ENCODE assay signal across 1 cellular context in the genomic region with DNA sequence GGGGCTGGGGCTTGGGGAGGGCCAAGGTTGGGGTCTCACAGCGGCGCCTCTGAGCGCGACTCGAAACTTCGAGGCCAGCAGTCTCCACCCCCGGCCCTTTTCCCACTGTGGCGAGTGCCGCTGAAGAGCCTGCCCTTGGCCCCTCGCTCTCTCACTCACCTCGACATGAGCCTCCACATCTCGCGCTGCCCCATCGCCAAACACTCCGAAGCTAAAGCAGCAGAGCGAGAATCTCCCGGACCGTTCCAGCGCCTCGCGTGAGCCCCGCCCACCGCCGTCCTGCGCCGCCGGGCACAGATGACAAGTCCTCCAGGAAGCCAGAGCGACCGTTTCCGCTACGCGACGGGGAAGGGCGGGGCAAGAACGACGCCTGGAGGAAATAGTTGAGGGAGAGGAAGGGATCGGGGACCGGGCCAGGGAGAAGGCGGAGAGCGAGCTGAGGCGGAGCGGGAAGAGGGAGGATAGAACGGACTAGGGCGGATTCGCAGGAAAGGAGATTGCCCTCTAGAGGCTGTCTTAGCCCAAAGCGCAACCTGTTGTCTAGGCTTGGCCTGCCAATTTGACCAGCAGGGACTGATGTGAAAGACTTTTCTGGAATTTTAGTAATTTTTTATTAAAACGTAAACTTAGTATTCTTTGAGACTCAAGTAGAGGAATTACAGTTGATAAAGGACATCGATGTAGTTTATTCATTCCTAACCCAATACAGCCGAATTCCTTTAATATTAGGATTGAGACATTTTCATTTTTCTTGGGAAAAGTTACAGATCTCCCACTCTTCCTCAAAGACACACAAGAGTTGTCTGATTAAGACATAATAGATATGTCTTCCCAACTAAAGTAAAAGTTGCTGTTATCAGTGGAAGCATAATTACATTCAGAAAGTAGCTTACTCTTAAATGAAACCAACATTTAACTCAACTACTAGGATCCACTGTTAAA.
A peak's percentile ranks its signal among the peaks of the same experiment; 100 is the strongest.
TF ChIP-seq lines count a peak whose summit lies in the region.

A gene with protein sequence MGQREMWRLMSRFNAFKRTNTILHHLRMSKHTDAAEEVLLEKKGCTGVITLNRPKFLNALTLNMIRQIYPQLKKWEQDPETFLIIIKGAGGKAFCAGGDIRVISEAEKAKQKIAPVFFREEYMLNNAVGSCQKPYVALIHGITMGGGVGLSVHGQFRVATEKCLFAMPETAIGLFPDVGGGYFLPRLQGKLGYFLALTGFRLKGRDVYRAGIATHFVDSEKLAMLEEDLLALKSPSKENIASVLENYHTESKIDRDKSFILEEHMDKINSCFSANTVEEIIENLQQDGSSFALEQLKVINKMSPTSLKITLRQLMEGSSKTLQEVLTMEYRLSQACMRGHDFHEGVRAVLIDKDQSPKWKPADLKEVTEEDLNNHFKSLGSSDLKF (minus strand): TSS at position 270 of the 942 bp plus-strand sequence. CDS start 76 bp downstream, at position 194.

TF ChIP-seq in K562, 482 proteins besides CTCF, POLR2A, EP300 and RAD21 (continued from another document and continues in another):
- TF ChIP-seq, protein P1, sequence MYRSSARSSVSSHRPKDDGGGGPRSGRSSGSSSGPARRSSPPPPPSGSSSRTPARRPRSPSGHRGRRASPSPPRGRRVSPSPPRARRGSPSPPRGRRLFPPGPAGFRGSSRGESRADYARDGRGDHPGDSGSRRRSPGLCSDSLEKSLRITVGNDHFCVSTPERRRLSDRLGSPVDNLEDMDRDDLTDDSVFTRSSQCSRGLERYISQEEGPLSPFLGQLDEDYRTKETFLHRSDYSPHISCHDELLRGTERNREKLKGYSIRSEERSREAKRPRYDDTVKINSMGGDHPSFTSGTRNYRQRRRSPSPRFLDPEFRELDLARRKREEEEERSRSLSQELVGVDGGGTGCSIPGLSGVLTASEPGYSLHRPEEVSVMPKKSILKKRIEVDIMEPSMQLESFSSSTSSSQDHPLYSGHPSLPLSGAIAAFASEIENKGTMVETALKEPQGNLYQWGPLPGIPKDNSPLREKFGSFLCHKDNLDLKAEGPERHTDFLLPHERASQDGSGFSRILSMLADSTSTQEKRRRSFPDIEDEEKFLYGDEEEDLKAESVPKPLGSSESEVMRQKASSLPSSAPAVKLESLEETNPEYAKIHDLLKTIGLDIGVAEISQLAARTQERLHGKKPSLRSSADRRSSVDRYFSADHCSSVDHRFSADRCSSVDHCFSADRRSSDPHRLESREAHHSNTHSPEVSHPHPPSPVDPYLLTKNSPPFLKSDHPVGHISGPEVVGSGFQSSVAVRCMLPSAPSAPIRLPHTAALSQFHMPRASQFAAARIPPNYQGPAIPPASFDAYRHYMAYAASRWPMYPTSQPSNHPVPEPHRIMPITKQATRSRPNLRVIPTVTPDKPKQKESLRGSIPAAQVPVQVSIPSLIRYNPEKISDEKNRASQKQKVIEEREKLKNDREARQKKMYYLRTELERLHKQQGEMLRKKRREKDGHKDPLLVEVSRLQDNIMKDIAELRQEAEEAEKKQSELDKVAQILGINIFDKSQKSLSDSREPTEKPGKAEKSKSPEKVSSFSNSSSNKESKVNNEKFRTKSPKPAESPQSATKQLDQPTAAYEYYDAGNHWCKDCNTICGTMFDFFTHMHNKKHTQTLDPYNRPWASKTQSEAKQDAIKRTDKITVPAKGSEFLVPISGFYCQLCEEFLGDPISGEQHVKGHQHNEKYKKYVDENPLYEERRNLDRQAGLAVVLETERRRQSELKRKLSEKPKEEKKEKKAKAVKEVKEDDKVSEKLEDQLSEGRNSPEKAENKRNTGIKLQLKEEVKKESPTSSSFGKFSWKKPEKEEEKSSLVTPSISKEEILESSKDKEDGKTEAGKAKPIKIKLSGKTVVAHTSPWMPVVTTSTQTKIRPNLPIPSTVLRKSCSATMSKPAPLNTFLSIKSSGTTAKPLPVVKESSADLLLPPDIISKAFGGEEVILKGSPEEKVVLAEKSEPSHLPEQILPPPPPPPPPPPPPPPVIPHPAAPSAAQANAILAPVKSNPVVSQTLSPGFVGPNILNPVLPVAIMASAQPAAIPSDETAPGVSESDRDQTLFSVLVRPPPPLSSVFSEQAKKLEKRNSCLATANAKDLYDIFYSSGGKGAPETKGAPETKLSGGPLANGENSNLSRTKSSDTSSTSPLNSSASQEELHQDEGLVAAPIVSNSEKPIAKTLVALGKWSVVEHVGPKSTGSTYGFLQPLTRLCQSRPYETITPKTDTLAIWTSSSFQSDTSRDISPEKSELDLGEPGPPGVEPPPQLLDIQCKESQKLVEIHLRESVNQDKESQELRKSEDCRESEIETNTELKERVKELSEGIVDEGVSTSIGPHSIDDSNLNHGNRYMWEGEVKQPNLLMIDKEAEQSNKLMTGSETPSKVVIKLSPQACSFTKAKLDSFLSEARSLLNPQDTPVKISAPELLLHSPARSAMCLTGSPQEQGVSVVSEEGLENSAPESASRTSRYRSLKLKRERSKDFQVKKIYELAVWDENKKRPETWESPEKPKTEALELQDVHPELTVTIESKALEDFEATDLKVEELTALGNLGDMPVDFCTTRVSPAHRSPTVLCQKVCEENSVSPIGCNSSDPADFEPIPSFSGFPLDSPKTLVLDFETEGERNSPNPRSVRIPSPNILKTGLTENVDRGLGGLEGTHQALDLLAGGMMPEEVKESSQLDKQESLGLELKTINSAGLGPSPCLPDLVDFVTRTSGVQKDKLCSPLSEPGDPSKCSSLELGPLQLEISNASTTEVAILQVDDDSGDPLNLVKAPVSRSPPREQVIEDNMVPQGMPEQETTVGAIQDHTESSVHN (IDR thresholded peaks at IDR 0.05; ENCODE audit: borderline replicate concordance in 1 of 2, low read depth in 1 of 2), result no peak
- TF ChIP-seq, protein P2, sequence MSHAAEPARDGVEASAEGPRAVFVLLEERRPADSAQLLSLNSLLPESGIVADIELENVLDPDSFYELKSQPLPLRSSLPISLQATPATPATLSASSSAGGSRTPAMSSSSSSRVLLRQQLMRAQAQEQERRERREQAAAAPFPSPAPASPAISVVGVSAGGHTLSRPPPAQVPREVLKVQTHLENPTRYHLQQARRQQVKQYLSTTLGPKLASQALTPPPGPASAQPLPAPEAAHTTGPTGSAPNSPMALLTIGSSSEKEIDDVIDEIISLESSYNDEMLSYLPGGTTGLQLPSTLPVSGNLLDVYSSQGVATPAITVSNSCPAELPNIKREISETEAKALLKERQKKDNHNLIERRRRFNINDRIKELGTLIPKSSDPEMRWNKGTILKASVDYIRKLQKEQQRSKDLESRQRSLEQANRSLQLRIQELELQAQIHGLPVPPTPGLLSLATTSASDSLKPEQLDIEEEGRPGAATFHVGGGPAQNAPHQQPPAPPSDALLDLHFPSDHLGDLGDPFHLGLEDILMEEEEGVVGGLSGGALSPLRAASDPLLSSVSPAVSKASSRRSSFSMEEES (CRISPR knock-in tag; IDR thresholded peaks at IDR 0.05), result no peak
- TF ChIP-seq FOXA3 (CRISPR knock-in tag; conservative IDR thresholded peaks at IDR 0.05 in 1 of 2, IDR thresholded peaks at IDR 0.05 in 1 of 2) (no peak), SP1 (CRISPR knock-in tag; IDR thresholded peaks at IDR 0.05) (peak; percentile 93), ZNF174 (CRISPR knock-in tag; IDR thresholded peaks at IDR 0.05) (no peak), CC2D1A (IDR thresholded peaks at IDR 0.05) (peak; percentile 94), GABPB1 (CRISPR knock-in tag; IDR thresholded peaks at IDR 0.05) (peak; percentile 90), MAFG (tag; conservative IDR thresholded peaks at IDR 0.05) (no peak), ETV1 (tag; conservative IDR thresholded peaks at IDR 0.05; ENCODE audit: low read depth) (peak; percentile 84), CAMTA2 (CRISPR knock-in tag; conservative IDR thresholded peaks at IDR 0.05) (no peak), TAF1 (IDR thresholded peaks at IDR 0.05; ENCODE audit: control insufficient read depth, extremely low read depth, insufficient read depth, low read length, severe bottlenecking) (peak; percentile 52), ZNF717 (CRISPR knock-in tag; IDR thresholded peaks at IDR 0.05) (no peak), ELF1 (tag; IDR thresholded peaks at IDR 0.05) (peak; percentile 77), JUN (IDR thresholded peaks at IDR 0.05; ENCODE audit: borderline replicate concordance, low read depth, low read length) (no peak; the same call in 1 of the 2 replicates), JUN (CRISPR knock-in tag; IDR thresholded peaks at IDR 0.05; ENCODE audit: borderline replicate concordance) (no peak), ESRRB (CRISPR knock-in tag; IDR thresholded peaks at IDR 0.05; ENCODE audit: borderline replicate concordance) (no peak), CEBPB (tag; IDR thresholded peaks at IDR 0.05) (no peak), SPI1 (IDR thresholded peaks at IDR 0.05; ENCODE audit: borderline replicate concordance, low read depth, low read length) (peak; percentile 22; the same call in 1 of the 2 replicates), ZNF780A (CRISPR knock-in tag; IDR thresholded peaks at IDR 0.05) (no peak), ZNF583 (CRISPR knock-in tag; IDR thresholded peaks at IDR 0.05) (no peak), KDM1A (IDR thresholded peaks at IDR 0.05) (no peak), MXI1 (IDR thresholded peaks at IDR 0.05; ENCODE audit: low read depth, low read length) (peak; percentile 71), ZNF408 (CRISPR knock-in tag; IDR thresholded peaks at IDR 0.05; ENCODE audit: low read depth) (no peak)
- TF ChIP-seq, protein P3, sequence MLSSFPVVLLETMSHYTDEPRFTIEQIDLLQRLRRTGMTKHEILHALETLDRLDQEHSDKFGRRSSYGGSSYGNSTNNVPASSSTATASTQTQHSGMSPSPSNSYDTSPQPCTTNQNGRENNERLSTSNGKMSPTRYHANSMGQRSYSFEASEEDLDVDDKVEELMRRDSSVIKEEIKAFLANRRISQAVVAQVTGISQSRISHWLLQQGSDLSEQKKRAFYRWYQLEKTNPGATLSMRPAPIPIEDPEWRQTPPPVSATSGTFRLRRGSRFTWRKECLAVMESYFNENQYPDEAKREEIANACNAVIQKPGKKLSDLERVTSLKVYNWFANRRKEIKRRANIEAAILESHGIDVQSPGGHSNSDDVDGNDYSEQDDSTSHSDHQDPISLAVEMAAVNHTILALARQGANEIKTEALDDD (IDR thresholded peaks at IDR 0.05), result peak; percentile 34; the same call in 1 of the 2 replicates
- TF ChIP-seq, protein P4, sequence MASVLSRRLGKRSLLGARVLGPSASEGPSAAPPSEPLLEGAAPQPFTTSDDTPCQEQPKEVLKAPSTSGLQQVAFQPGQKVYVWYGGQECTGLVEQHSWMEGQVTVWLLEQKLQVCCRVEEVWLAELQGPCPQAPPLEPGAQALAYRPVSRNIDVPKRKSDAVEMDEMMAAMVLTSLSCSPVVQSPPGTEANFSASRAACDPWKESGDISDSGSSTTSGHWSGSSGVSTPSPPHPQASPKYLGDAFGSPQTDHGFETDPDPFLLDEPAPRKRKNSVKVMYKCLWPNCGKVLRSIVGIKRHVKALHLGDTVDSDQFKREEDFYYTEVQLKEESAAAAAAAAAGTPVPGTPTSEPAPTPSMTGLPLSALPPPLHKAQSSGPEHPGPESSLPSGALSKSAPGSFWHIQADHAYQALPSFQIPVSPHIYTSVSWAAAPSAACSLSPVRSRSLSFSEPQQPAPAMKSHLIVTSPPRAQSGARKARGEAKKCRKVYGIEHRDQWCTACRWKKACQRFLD (CRISPR knock-in tag; IDR thresholded peaks at IDR 0.05), result no peak; the same call in 1 of the 2 replicates
- TF ChIP-seq, protein P5, sequence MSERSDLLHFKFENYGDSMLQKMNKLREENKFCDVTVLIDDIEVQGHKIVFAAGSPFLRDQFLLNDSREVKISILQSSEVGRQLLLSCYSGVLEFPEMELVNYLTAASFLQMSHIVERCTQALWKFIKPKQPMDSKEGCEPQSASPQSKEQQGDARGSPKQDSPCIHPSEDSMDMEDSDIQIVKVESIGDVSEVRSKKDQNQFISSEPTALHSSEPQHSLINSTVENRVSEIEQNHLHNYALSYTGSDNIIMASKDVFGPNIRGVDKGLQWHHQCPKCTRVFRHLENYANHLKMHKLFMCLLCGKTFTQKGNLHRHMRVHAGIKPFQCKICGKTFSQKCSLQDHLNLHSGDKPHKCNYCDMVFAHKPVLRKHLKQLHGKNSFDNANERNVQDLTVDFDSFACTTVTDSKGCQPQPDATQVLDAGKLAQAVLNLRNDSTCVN (CRISPR knock-in tag; IDR thresholded peaks at IDR 0.05), result no peak
- TF ChIP-seq, protein P6, sequence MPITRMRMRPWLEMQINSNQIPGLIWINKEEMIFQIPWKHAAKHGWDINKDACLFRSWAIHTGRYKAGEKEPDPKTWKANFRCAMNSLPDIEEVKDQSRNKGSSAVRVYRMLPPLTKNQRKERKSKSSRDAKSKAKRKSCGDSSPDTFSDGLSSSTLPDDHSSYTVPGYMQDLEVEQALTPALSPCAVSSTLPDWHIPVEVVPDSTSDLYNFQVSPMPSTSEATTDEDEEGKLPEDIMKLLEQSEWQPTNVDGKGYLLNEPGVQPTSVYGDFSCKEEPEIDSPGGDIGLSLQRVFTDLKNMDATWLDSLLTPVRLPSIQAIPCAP (CRISPR knock-in tag; IDR thresholded peaks at IDR 0.05; ENCODE audit: borderline replicate concordance), result no peak
- TF ChIP-seq, protein P7, sequence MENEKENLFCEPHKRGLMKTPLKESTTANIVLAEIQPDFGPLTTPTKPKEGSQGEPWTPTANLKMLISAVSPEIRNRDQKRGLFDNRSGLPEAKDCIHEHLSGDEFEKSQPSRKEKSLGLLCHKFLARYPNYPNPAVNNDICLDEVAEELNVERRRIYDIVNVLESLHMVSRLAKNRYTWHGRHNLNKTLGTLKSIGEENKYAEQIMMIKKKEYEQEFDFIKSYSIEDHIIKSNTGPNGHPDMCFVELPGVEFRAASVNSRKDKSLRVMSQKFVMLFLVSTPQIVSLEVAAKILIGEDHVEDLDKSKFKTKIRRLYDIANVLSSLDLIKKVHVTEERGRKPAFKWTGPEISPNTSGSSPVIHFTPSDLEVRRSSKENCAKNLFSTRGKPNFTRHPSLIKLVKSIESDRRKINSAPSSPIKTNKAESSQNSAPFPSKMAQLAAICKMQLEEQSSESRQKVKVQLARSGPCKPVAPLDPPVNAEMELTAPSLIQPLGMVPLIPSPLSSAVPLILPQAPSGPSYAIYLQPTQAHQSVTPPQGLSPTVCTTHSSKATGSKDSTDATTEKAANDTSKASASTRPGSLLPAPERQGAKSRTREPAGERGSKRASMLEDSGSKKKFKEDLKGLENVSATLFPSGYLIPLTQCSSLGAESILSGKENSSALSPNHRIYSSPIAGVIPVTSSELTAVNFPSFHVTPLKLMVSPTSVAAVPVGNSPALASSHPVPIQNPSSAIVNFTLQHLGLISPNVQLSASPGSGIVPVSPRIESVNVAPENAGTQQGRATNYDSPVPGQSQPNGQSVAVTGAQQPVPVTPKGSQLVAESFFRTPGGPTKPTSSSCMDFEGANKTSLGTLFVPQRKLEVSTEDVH (IDR thresholded peaks at IDR 0.05; ENCODE audit: low read depth, partially characterized antibody), result peak; percentile 83
- TF ChIP-seq, protein P8, sequence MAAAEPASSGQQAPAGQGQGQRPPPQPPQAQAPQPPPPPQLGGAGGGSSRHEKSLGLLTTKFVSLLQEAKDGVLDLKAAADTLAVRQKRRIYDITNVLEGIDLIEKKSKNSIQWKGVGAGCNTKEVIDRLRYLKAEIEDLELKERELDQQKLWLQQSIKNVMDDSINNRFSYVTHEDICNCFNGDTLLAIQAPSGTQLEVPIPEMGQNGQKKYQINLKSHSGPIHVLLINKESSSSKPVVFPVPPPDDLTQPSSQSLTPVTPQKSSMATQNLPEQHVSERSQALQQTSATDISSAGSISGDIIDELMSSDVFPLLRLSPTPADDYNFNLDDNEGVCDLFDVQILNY (CRISPR knock-in tag; IDR thresholded peaks at IDR 0.05), result no peak
- TF ChIP-seq, protein P9, sequence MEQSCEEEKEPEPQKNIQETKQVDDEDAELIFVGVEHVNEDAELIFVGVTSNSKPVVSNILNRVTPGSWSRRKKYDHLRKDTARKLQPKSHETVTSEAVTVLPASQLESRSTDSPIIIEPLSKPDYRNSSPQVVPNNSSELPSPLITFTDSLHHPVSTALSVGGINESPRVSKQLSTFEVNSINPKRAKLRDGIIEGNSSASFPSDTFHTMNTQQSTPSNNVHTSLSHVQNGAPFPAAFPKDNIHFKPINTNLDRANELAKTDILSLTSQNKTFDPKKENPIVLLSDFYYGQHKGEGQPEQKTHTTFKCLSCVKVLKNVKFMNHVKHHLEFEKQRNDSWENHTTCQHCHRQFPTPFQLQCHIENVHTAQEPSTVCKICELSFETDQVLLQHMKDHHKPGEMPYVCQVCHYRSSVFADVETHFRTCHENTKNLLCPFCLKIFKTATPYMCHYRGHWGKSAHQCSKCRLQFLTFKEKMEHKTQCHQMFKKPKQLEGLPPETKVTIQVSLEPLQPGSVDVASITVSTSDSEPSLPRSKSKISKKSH (CRISPR knock-in tag; IDR thresholded peaks at IDR 0.05), result no peak
